In genomic region chr12:108305520-108305919, GRCh38 we compare ENCODE assay signal across 8 cellular contexts. TPM values are rescaled to one million over a fixed set of nuclear protein-coding genes. Genes with fewer than 3 reads are reported as not detected.
DNase-seq lines count a peak whose midpoint lies in the region; ATAC-seq, FAIRE-seq and TF ChIP-seq lines count a peak whose summit lies in the region.

No MANE protein-coding gene starts in this region.

- TF ChIP-seq CTCF in A673 (conservative IDR thresholded peaks at IDR 0.05; ENCODE audit: low read depth, low read length), result no peak
- no peak for TF ChIP-seq CTCF in H1 (IDR thresholded peaks at IDR 0.05; ENCODE audit: control extremely low read depth in 1 of 3, insufficient read depth in 1 of 3, low read depth in 1 of 3, low read length in 3 of 3)

- H4K5ac ChIP-seq in H1 (ENCODE audit: insufficient read length, low read depth, low read length), result no peak overlapping the region

- H2BK20ac ChIP-seq in H1 (ENCODE audit: low read length), result 0 out of 2 replicates have a peak overlapping the region, but pooled peaks have one; percentile 9

- intact Hi-C loops in A673 (cut with micrococcal nuclease; ENCODE audit: unreplicated experiment), result no loop called here

- no peak overlapping the region for H3K27ac ChIP-seq in A673 (ENCODE audit: low read depth, low read length, poor library complexity, severe bottlenecking)
- no peak overlapping the region for H3K27ac ChIP-seq in H1 (ENCODE audit: low read depth, low read length)
- H3K27ac ChIP-seq in muscle layer of colon (ENCODE audit: low read depth, low read length), result peak overlapping the region; percentile 4

- WGBS in H1 (ENCODE audit: extremely low coverage in 1 of 2, insufficient coverage in 1 of 2, insufficient read length in 1 of 2, insufficient replicate concordance in 2 of 2, low coverage in 1 of 2, low lambda C conversion rate in 2 of 2, missing lambda C conversion rate in 1 of 2), 2 experiments, result 76% methylated on average over 9 of the region's 9 CpGs; no CpG with 5 or more reads in 1 of the 2 experiments

- H3K56ac ChIP-seq in H1 (replicated peaks; ENCODE audit: insufficient read length, low read depth, low read length), result no peak overlapping the region

- no peak overlapping the region; the same call in 1 of the 2 replicates for H2AK5ac ChIP-seq in H1 (ENCODE audit: low read depth, low read length)

- no peaks in the 10 kb centered on the region for H4K20me1 ChIP-seq in H1 (replicated peaks in 1 of 2; ENCODE audit: control insufficient read depth in 1 of 2, insufficient read depth in 2 of 2, low read length in 2 of 2)

- H3K4me1 ChIP-seq in A673 (ENCODE audit: insufficient read depth, low read length, poor library complexity, severe bottlenecking) (no peaks in the 10 kb centered on the region), H1 (replicated peaks in 1 of 4; ENCODE audit: control insufficient read depth in 3 of 4, insufficient read depth in 4 of 4, low read length in 3 of 4) (peaks cover 2 to 26% (median 14%) of the 10 kb centered on the region in 4 experiments), muscle layer of colon (ENCODE audit: insufficient read depth, low read length) (peaks cover 42% of the 10 kb centered on the region)

- 0 out of 2 replicates have a peak overlapping the region, but pooled peaks have one; percentile 27 for H2BK12ac ChIP-seq in H1 (ENCODE audit: low read depth, low read length)

- H3K23me2 ChIP-seq in H1 (ENCODE audit: low read depth, low read length), result no peaks in the 10 kb centered on the region; the same call in 1 of the 2 replicates

- FAIRE-seq in H1 (lab: Jason Lieb, UNC), result no peak

- H3K14ac ChIP-seq in H1 (ENCODE audit: insufficient read length), result no peak overlapping the region

- CTCF ChIA-PET in A673 (lab: Charles Lee) (no interaction called here), H1 (lab: Charles Lee; ENCODE audit: partially characterized antibody) (interaction anchor here (0.8 to 1.6 kb wide), 9 partner anchors 11 to 190 kb away, joined by 3 to 9 read pairs (median 4); no protein-coding TSS in a partner anchor)

- BruUV-seq in A673 (replicated peaks; lab: Mats Ljungman, UMichigan), result no TSS peak

- TF ChIP-seq EP300 in H1 (IDR thresholded peaks at IDR 0.05; ENCODE audit: borderline replicate concordance in 1 of 2, low read depth in 2 of 2, low read length in 2 of 2), result no peak

- no peaks in the 10 kb centered on the region for H3K9me3 ChIP-seq in A673 (ENCODE audit: low read depth, low read length, poor library complexity, severe bottlenecking)
- H3K9me3 ChIP-seq in H1 (ENCODE audit: insufficient read depth in 2 of 2, low read depth in 1 of 2, low read length in 1 of 2), result no peaks in the 10 kb centered on the region
- H3K9me3 ChIP-seq in muscle layer of colon (ENCODE audit: low read length), result no peaks in the 10 kb centered on the region

- ATAC-seq in GM19324 (IDR thresholded peaks at IDR 0.05; ENCODE audit: low FRiP score, unreplicated experiment), result no peak
- no peak for ATAC-seq in GM18498 (IDR thresholded peaks at IDR 0.05; ENCODE audit: unreplicated experiment)
- ATAC-seq in HG03159 (IDR thresholded peaks at IDR 0.05; ENCODE audit: unreplicated experiment), result no peak

- no peak for TF ChIP-seq POLR2A in H1 (IDR thresholded peaks at IDR 0.05; ENCODE audit: control extremely low read depth in 1 of 2, low read depth in 2 of 2, low read length in 2 of 2)

- no peak overlapping the region for H2AFZ ChIP-seq in H1 (ENCODE audit: low read length)

- 0 out of 2 replicates have a peak overlapping the region, but pooled peaks have one; percentile 39 for H2BK5ac ChIP-seq in H1 (ENCODE audit: low read depth, low read length)

- H3K4ac ChIP-seq in H1 (replicated peaks; ENCODE audit: insufficient read length, low read depth, low read length), result peak overlapping the region; percentile 19

- H3K36me3 ChIP-seq in A673 (ENCODE audit: insufficient read depth, low read length, poor library complexity, severe bottlenecking) (no peaks in the 10 kb centered on the region), H1 (ENCODE audit: control insufficient read depth in 2 of 4, insufficient read depth in 4 of 4, low read length in 3 of 4) (no peaks in the 10 kb centered on the region), muscle layer of colon (ENCODE audit: insufficient read depth, low read length) (no peaks in the 10 kb centered on the region)

- H2BK15ac ChIP-seq in H1 (ENCODE audit: low read length), result 0 out of 2 replicates have a peak overlapping the region, but pooled peaks have one; percentile 75

- POLR2A ChIA-PET in A673 (lab: Charles Lee; ENCODE audit: low non-redundant PET) (no interaction called here), H1 (lab: Charles Lee; ENCODE audit: partially characterized antibody) (interaction anchor here (1.2 to 2.8 kb wide), 2 partner anchors 11 kb away, joined by 3 to 15 read pairs; no protein-coding TSS in a partner anchor)

- H3K79me2 ChIP-seq in H1 (ENCODE audit: control insufficient read depth in 1 of 2, insufficient read depth in 2 of 2, low read length in 2 of 2), result no peaks in the 10 kb centered on the region

- no peak overlapping the region for H4K91ac ChIP-seq in H1 (replicated peaks; ENCODE audit: insufficient read length, low read length)

- H3K79me1 ChIP-seq in H1 (ENCODE audit: low read depth, low read length), result no peaks in the 10 kb centered on the region; the same call in 1 of the 2 replicates

- no peak overlapping the region for H2BK120ac ChIP-seq in H1 (replicated peaks; ENCODE audit: low read depth, low read length)

- H3K27me3 ChIP-seq in A673 (replicated peaks; ENCODE audit: insufficient read depth, low read depth, low read length, poor library complexity) (peaks cover 5% of the 10 kb centered on the region), H1 (replicated peaks in 1 of 4; ENCODE audit: control insufficient read depth in 3 of 4, extremely low read depth in 1 of 4, insufficient read depth in 3 of 4, low read length in 3 of 4) (no peaks in the 10 kb centered on the region), muscle layer of colon (ENCODE audit: control insufficient read depth in 1 of 2, insufficient read depth in 2 of 2, low read length in 2 of 2) (no peaks in the 10 kb centered on the region)

- H3K4me2 ChIP-seq in H1 (ENCODE audit: insufficient read depth in 1 of 2, low read depth in 2 of 2, low read length in 2 of 2), result no peak overlapping the region

- H3K9ac ChIP-seq in H1 (replicated peaks in 1 of 4; ENCODE audit: extremely low read depth in 1 of 4, low read depth in 3 of 4, low read length in 3 of 4) (no peak overlapping the region), muscle layer of colon (ENCODE audit: low read length) (no peak overlapping the region)

- TF ChIP-seq RAD21 in H1 (IDR thresholded peaks at IDR 0.05 in 1 of 2, conservative IDR thresholded peaks at IDR 0.05 in 1 of 2; ENCODE audit: low read depth in 2 of 2, low read length in 2 of 2), result no peak

- H3K18ac ChIP-seq in H1 (ENCODE audit: extremely low read depth, low read length), result peak overlapping the region; percentile 24; the same call in 1 of the 2 replicates

- DNase-seq in A673 (ENCODE audit: low spot score), result peak; percentile 67
- peak; percentile 21 for DNase-seq in LoVo (ENCODE audit: low spot score)
- no peak for DNase-seq in H1 (ENCODE audit: low read depth in 1 of 2, low spot score in 2 of 2)
- DNase-seq in central memory CD4-positive, alpha-beta T cell, result no peak

- no peak overlapping the region for H3K4me3 ChIP-seq in A673 (ENCODE audit: low read depth, low read length, poor library complexity, severe bottlenecking)
- no peak overlapping the region for H3K4me3 ChIP-seq in H1 (ENCODE audit: extremely low read depth in 1 of 4, insufficient read depth in 2 of 4, low read depth in 3 of 4, low read length in 4 of 4)
- H3K4me3 ChIP-seq in muscle layer of colon (ENCODE audit: low read depth in 1 of 2, low read length in 2 of 2), result peak overlapping the region in 1 of 2 donors; percentile 28

- H4K8ac ChIP-seq in H1 (ENCODE audit: extremely low read depth, insufficient read depth, low read length), result no peak overlapping the region

- H3K23ac ChIP-seq in H1 (ENCODE audit: insufficient read length), result no peak overlapping the region

TF ChIP-seq in H1, 55 proteins besides CTCF, POLR2A, EP300 and RAD21 (continues in another document):
- TF ChIP-seq GTF2F1 (IDR thresholded peaks at IDR 0.05; ENCODE audit: borderline replicate concordance, low read depth, low read length), result no peak

RNA-seq across cellular contexts. Expression of gene CMKLR1, which starts 33.6 kb away (rescaled TPM):
- 0.24 and 0.57 TPM in 2 replicates for total RNA-seq in A673 (2021)
- total RNA-seq in H1 (2021; fragmentation: NEBNext Ultra II Directional; extraction: Animal tissue kit (Norgen Biotek cat#: 25700)), result 1.7 and 2.1 TPM in 2 replicates
- polyA plus RNA-seq in H1 (2011; rRNA removed), result 2.8 and 2.9 TPM in 2 replicates
- 1.3 TPM for polyA plus RNA-seq in H1 (2011; cell fraction: cytosol; rRNA removed)
- polyA plus RNA-seq in H1 (2011; cell fraction: nucleus; rRNA removed), result 1.8 TPM
- 0.69 to 2.0 TPM (median 1.2 TPM) in 4 replicates for polyA plus RNA-seq in H1 (2012, experiment 1 of 2)
- 0.59 TPM for polyA plus RNA-seq in H1 (2012, experiment 2 of 2)
- 1.4 TPM for polyA plus RNA-seq in H1 (2013, experiment 1 of 2)
- 1.7 TPM for polyA plus RNA-seq in H1 (2013, experiment 2 of 2)
- polyA minus RNA-seq in H1 (2011; rRNA and poly(A)+ RNA removed), result 10.8 and 12.2 TPM in 2 replicates
- 0.81 TPM for polyA minus RNA-seq in H1 (2011; cell fraction: cytosol; rRNA and poly(A)+ RNA removed)
- 1.7 TPM for polyA minus RNA-seq in H1 (2011; cell fraction: nucleus; rRNA and poly(A)+ RNA removed)

Comparison
In these comparisons a context has a peak if more than half of its experiments do, and no peak if none do; other contexts are left out.
1. DNase-seq: peak in A673 (single experiment) and LoVo (single experiment); none in H1 (0 of 2) and central memory CD4-positive, alpha-beta T cell (single experiment).